ENCODE assay signal across 8 cellular contexts in the genomic region with DNA sequence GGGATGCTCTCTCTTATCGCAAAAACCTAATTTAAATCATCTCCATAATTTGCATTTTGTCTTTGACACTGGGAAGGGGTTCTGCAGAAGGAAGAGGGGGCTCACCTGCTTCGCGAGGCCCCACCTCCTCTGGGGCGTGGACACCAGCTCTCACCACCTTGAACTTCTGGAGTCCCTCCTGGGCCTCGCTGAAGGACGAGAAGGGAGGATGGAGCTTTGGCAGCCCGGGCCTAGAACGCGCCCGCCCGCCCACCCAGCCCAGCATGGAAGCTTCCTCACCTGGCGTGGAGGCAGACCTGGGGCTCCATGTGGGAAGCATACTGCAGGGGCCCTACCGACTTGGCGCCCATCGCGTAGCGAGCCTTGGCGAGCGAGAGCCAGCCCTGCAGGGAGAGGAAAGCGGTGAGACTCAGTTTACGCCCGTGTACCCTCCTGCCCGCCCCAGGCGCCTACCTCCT. TPM values are rescaled to one million over a fixed set of nuclear protein-coding genes. Genes with fewer than 3 reads are reported as not detected.
DNase-seq lines count a peak whose midpoint lies in the region; ATAC-seq and TF ChIP-seq lines count a peak whose summit lies in the region.

No MANE protein-coding gene starts in this region.

- H3K27me3 ChIP-seq in esophagus muscularis mucosa (no peaks in the 10 kb centered on the region), ovary (no peaks in the 10 kb centered on the region)

- H3K27ac ChIP-seq in esophagus muscularis mucosa (replicated peaks in 1 of 4) (peak overlapping the region; percentile 81 to 95 (median 92)), ovary (peak overlapping the region; percentile 45 to 85)

- DNase-seq in esophagus muscularis mucosa (ENCODE audit: extremely low spot score), result no peak
- no peak for DNase-seq in ovary
- DNase-seq in A172 (ENCODE audit: low spot score), result no peak
- DNase-seq in 8988T, result no peak

- 6% methylated on average over 6 of the region's 24 CpGs for WGBS in esophagus muscularis mucosa
- 1 to 3% (median 1%) methylated on average over 13 to 24 of the region's 24 CpGs for WGBS in ovary, 3 donors

- H3K9me3 ChIP-seq in esophagus muscularis mucosa, result no peaks in the 10 kb centered on the region
- no peaks in the 10 kb centered on the region for H3K9me3 ChIP-seq in ovary

- H3K36me3 ChIP-seq in esophagus muscularis mucosa (peaks cover 20 to 48% (median 44%) of the 10 kb centered on the region in 4 donors), ovary (no peaks in the 10 kb centered on the region)

- no peak for TF ChIP-seq POLR2A in esophagus muscularis mucosa (IDR thresholded peaks at IDR 0.05; ENCODE audit: low read depth)
- no peak for TF ChIP-seq POLR2A in ovary (IDR thresholded peaks at IDR 0.05)

- TF ChIP-seq EP300 in esophagus muscularis mucosa (IDR thresholded peaks at IDR 0.05) (no peak), ovary (IDR thresholded peaks at IDR 0.05) (no peak)

- no peak for TF ChIP-seq CTCF in esophagus muscularis mucosa (IDR thresholded peaks at IDR 0.05)
- no peak for TF ChIP-seq CTCF in ovary (IDR thresholded peaks at IDR 0.05)

- H3K4me3 ChIP-seq in esophagus muscularis mucosa, result peak overlapping the region; percentile 81 to 92 (median 84)
- H3K4me3 ChIP-seq in ovary, result peak overlapping the region; percentile 79

- peaks cover 25 to 40% (median 32%) of the 10 kb centered on the region in 4 donors for H3K4me1 ChIP-seq in esophagus muscularis mucosa
- peaks cover 3% of the 10 kb centered on the region for H3K4me1 ChIP-seq in ovary (ENCODE audit: insufficient read depth)

- intact Hi-C loops in esophagus muscularis mucosa (cut with DNase I) (no loop called here), ovary (cut with DNase I) (loop anchor here in 2 of 4 donors (5.0 to 10.0 kb wide), 2 partner anchors 157 to 159 kb away; partner anchors contain the start of genes MZT2B (in 2 of the 2) and SMPD4 (in 2 of the 2))

- ATAC-seq in GM18519 (IDR thresholded peaks at IDR 0.05; ENCODE audit: low FRiP score, unreplicated experiment) (peak; percentile 3), HG02870 (IDR thresholded peaks at IDR 0.05; ENCODE audit: unreplicated experiment) (peak; percentile 1), SK-N-SH treated with all-trans-retinoic acid at 6 μM for 48 hours (peak; percentile 3), GM18867 (IDR thresholded peaks at IDR 0.05; ENCODE audit: unreplicated experiment) (no peak)

TF ChIP-seq in SK-N-SH treated with all-trans-retinoic acid at 6 μM for 48 hours, 23 proteins besides CTCF, POLR2A, EP300 and RAD21:
- TF ChIP-seq ZNF70 (CRISPR knock-in tag; IDR thresholded peaks at IDR 0.05) (no peak), TOX (CRISPR knock-in tag; IDR thresholded peaks at IDR 0.05; ENCODE audit: borderline replicate concordance) (no peak), ARNTL (CRISPR knock-in tag; IDR thresholded peaks at IDR 0.05; ENCODE audit: borderline replicate concordance, low read depth) (no peak), ZNF8 (CRISPR knock-in tag; IDR thresholded peaks at IDR 0.05) (no peak)
TF ChIP-seq in SK-N-SH treated with all-trans-retinoic acid at 6 μM for 48 hours: peak in this region for 0.

RNA-seq across cellular contexts. Expression of gene IMP4, which starts 1.1 kb away (rescaled TPM):
- total RNA-seq in esophagus muscularis mucosa, result 100 to 1,000 TPM in 3 of 4 donors, 10 to 100 TPM in 1; 94.7 to 139 (median 114) TPM
- total RNA-seq in ovary, result 10 to 100 TPM; 40.8 to 74.0 (median 54.4) TPM
- polyA plus RNA-seq in ovary, result 10 to 100 TPM; 24.8 to 51.4 TPM
- 139 and 142 TPM in 2 replicates for total RNA-seq in A172 (2014; rRNA removed; shearing (Covaris generic))

RNA-seq across cellular contexts. Expression of gene PTPN18, which starts 14.3 kb away (rescaled TPM):
- total RNA-seq in esophagus muscularis mucosa (10 to 100 TPM; 36.6 to 60.2 (median 50.3) TPM), ovary (10 to 100 TPM; 22.2 to 47.2 (median 30.8) TPM)
- polyA plus RNA-seq in ovary, result 10 to 100 TPM; 29.0 to 62.6 TPM
- total RNA-seq in A172 (2014; rRNA removed; shearing (Covaris generic)), result 21.0 and 25.9 TPM in 2 replicates
